ENCODE assay signal across 9 cellular contexts in genomic region chr19:50725218-50725931, GRCh38. TPM values are rescaled to one million over a fixed set of nuclear protein-coding genes. Genes with fewer than 3 reads are reported as not detected.
DNase-seq lines count a peak whose midpoint lies in the region; ATAC-seq and TF ChIP-seq lines count a peak whose summit lies in the region.
"Had no signal": no experiment of that assay in that cellular context is flagged by ENCODE, and none has a peak within 500 bp of the region (broad histone marks: within the 10 kb centered on the region; RNA-seq: fewer than 3 reads in every experiment).

No MANE protein-coding gene starts in this region.

- no peak overlapping the region for H3K23ac ChIP-seq in mesenchymal stem cell (ENCODE audit: low read length in 2 of 2)

- H3K27me3 ChIP-seq in breast epithelium, result no peaks in the 10 kb centered on the region
- no peaks in the 10 kb centered on the region for H3K27me3 ChIP-seq in mesenchymal stem cell (ENCODE audit: control insufficient read depth in 1 of 2, insufficient read depth in 1 of 2, low read length in 2 of 2)
- no peaks in the 10 kb centered on the region for H3K27me3 ChIP-seq in vagina

- no peaks in the 10 kb centered on the region for H3K36me3 ChIP-seq in breast epithelium
- peaks cover 0 to 7% of the 10 kb centered on the region in 2 experiments for H3K36me3 ChIP-seq in mesenchymal stem cell (ENCODE audit: control insufficient read depth in 1 of 2, insufficient read depth in 2 of 2, low read depth in 1 of 2, low read length in 2 of 2)
- H3K36me3 ChIP-seq in vagina, result no peaks in the 10 kb centered on the region

- H2BK5ac ChIP-seq in mesenchymal stem cell (ENCODE audit: low read depth, low read length, poor library complexity, severe bottlenecking), result no peak overlapping the region

- H2BK120ac ChIP-seq in mesenchymal stem cell (ENCODE audit: low read depth, low read length), result no peak overlapping the region

- peak overlapping the region; percentile 70 for H2AFZ ChIP-seq in mesenchymal stem cell (ENCODE audit: low read depth, low read length)

- H3K9me3 ChIP-seq in breast epithelium, result no peaks in the 10 kb centered on the region
- no peaks in the 10 kb centered on the region for H3K9me3 ChIP-seq in mesenchymal stem cell (ENCODE audit: control insufficient read depth, low read length)
- no peaks in the 10 kb centered on the region for H3K9me3 ChIP-seq in vagina

- no peak overlapping the region for H3K4ac ChIP-seq in mesenchymal stem cell (ENCODE audit: low read depth in 1 of 2, low read length in 2 of 2)

- TF ChIP-seq CTCF in GM13977 (IDR thresholded peaks at IDR 0.05; ENCODE audit: extremely low read depth, insufficient read depth, missing control alignments) (no peak), breast epithelium (IDR thresholded peaks at IDR 0.05) (no peak), vagina (IDR thresholded peaks at IDR 0.05) (no peak)

- H4K8ac ChIP-seq in mesenchymal stem cell (ENCODE audit: low read length), result peak overlapping the region; percentile 39

- H3K4me1 ChIP-seq in breast epithelium (no peaks in the 10 kb centered on the region), mesenchymal stem cell (ENCODE audit: control insufficient read depth, insufficient read depth, low read depth, low read length) (peaks cover 1% of the 10 kb centered on the region), vagina (peaks cover 45% of the 10 kb centered on the region)

- no peak overlapping the region for H2BK15ac ChIP-seq in mesenchymal stem cell (ENCODE audit: low read depth, poor library complexity, severe bottlenecking)

- no peak overlapping the region for H2BK12ac ChIP-seq in mesenchymal stem cell (ENCODE audit: low read length in 2 of 2)

- peak overlapping the region; percentile 35 for H4K91ac ChIP-seq in mesenchymal stem cell (ENCODE audit: low read length)

- intact Hi-C loops in breast epithelium (cut with DNase I; ENCODE audit: low total_unique reads) (no loop called here), vagina (cut with DNase I) (no loop called here)

- H3K9ac ChIP-seq in mesenchymal stem cell (ENCODE audit: low read length), result peak overlapping the region; percentile 94

- in situ Hi-C loops in GM13977 (cut with MboI; ENCODE audit: low pct_unique_long_range_greater_than_20kb, low sequenced_read_pairs, unreplicated experiment), result no loop called here

- H3K27ac ChIP-seq in breast epithelium (peak overlapping the region; percentile 83 to 89), mesenchymal stem cell (ENCODE audit: low read length, poor library complexity, severe bottlenecking) (no peak overlapping the region), vagina (peak overlapping the region; percentile 78)

- ATAC-seq in HG03460 (IDR thresholded peaks at IDR 0.05; ENCODE audit: unreplicated experiment), result peak; percentile 21

- no peak overlapping the region for H3K4me2 ChIP-seq in mesenchymal stem cell (ENCODE audit: low read length, poor library complexity, severe bottlenecking)

- no peaks in the 10 kb centered on the region for H3K79me1 ChIP-seq in mesenchymal stem cell (replicated peaks; ENCODE audit: low read length, poor library complexity, severe bottlenecking)

- H3K14ac ChIP-seq in mesenchymal stem cell (ENCODE audit: low read length in 2 of 2), result no peak overlapping the region

- DNase-seq in GM13977 (ENCODE audit: low spot score), result peak; percentile 19
- no peak for DNase-seq in breast epithelium (ENCODE audit: low spot score in 2 of 2)
- DNase-seq in mesenchymal stem cell, result no peak
- DNase-seq in vagina (ENCODE audit: extremely low spot score in 2 of 2), result no peak
- DNase-seq in COLO829 (ENCODE audit: low spot score), result no peak
- no peak for DNase-seq in NCI-H1436 (lab: John Stamatoyannopoulos, UW)
- no peak for DNase-seq in COLO668 (lab: John Stamatoyannopoulos, UW; ENCODE audit: unreplicated experiment)

- no peak for TF ChIP-seq POLR2A in breast epithelium (IDR thresholded peaks at IDR 0.05)
- no peak for TF ChIP-seq POLR2A in vagina (IDR thresholded peaks at IDR 0.05)

- peak overlapping the region; percentile 62 to 85 (median 85) for H3K4me3 ChIP-seq in breast epithelium
- H3K4me3 ChIP-seq in mesenchymal stem cell (ENCODE audit: insufficient read depth in 1 of 2, low read depth in 1 of 2, low read length in 2 of 2), result peak overlapping the region in 1 of 2 experiments; percentile 92
- H3K4me3 ChIP-seq in vagina, result peak overlapping the region; percentile 72 to 78

- 36% methylated on average over 56 of the region's 56 CpGs for WGBS in mesenchymal stem cell

- no peak overlapping the region for H2AK5ac ChIP-seq in mesenchymal stem cell (ENCODE audit: low read length, severe bottlenecking)

- H3K18ac ChIP-seq in mesenchymal stem cell (ENCODE audit: low read depth in 1 of 2, low read length in 2 of 2), result no peak overlapping the region

RNA-seq across cellular contexts. Expression of gene CLEC11A, which starts 2.2 kb away (rescaled TPM):
- 10 to 100 TPM; 16.4 to 24.3 (median 20.6) TPM for total RNA-seq in breast epithelium
- 2.0 TPM for polyA plus RNA-seq in mesenchymal stem cell (2013, experiment 1 of 2)
- polyA plus RNA-seq in mesenchymal stem cell (2013, experiment 2 of 2), result 2.5 TPM
- 25.0 TPM for total RNA-seq in vagina

RNA-seq across cellular contexts. Expression of gene SHANK1, which starts 5.8 kb away (rescaled TPM):
- total RNA-seq in breast epithelium, result under 1 TPM in 2 of 3 donors, not detected in 1; 0.59 to 0.98 TPM
- polyA plus RNA-seq in mesenchymal stem cell (2013, experiment 1 of 2), result 0.17 TPM
- polyA plus RNA-seq in mesenchymal stem cell (2013, experiment 2 of 2), result 0.22 TPM
- 0.98 TPM for total RNA-seq in vagina

RNA-seq across cellular contexts. Expression of gene GPR32, which starts 44.9 kb away (rescaled TPM):
- total RNA-seq in breast epithelium, result not detected
- not detected for polyA plus RNA-seq in mesenchymal stem cell (2013, experiment 1 of 2)
- not detected for polyA plus RNA-seq in mesenchymal stem cell (2013, experiment 2 of 2)
- total RNA-seq in vagina, result not detected
- total RNA-seq: RPMI7951 had no signal
